Comparison of ENCODE assay signal across 27 cellular contexts in genomic region chr13:22789027-22789593, GRCh38.
DNase-seq lines count a peak whose midpoint lies in the region; ATAC-seq and TF ChIP-seq lines count a peak whose summit lies in the region.
"Had no signal": no experiment of that assay in that cellular context is flagged by ENCODE, and none has a peak within 500 bp of the region (broad histone marks: within the 10 kb centered on the region; RNA-seq: fewer than 3 reads in every experiment).

No MANE protein-coding gene starts in this region.

- H3K27me3 ChIP-seq in H9 (ENCODE audit: insufficient read depth, low read length), result no peaks in the 10 kb centered on the region; the same call in 1 of the 2 replicates
- H3K27me3 ChIP-seq in lower lobe of right lung (ENCODE audit: low read depth), result no peaks in the 10 kb centered on the region
- H3K27me3 ChIP-seq in smooth muscle cell (ENCODE audit: low read depth), result no peaks in the 10 kb centered on the region
- H3K27me3 ChIP-seq: BE2C, spleen had no signal

- H3K4me3 Mint-ChIP-seq in H9, result no peak overlapping the region
- H3K4me3 Mint-ChIP-seq: activated T-cell treated with anti-CD3 and anti-CD28 coated beads, Interleukin-2, amount 50 U/mL, for 72 hours; CD8-positive, alpha-beta T cell; stimulated activated naive CD8-positive, alpha-beta T cell treated with anti-CD3 and anti-CD28 coated beads, Interleukin-15, Interleukin-2, amounts not matched to agents 100 ng/mL and 50 ng/mL, for 24 hours had no signal

- H2AFZ ChIP-seq in H9 (ENCODE audit: low read length), result peak overlapping the region; percentile 10
- peak overlapping the region; percentile 22 for H2AFZ ChIP-seq in smooth muscle cell (ENCODE audit: low read depth)

- H3K23me2 ChIP-seq in H9 (ENCODE audit: insufficient read length, low read depth, low read length, poor library complexity, severe bottlenecking), result no peaks in the 10 kb centered on the region

- no peaks in the 10 kb centered on the region; a peak in 1 of 5 replicates for H3K9me3 Mint-ChIP-seq in H9
- H3K9me3 Mint-ChIP-seq: CD8-positive, alpha-beta T cell; stimulated activated naive CD8-positive, alpha-beta T cell treated with anti-CD3 and anti-CD28 coated beads, Interleukin-15, Interleukin-2, amounts not matched to agents 100 ng/mL and 50 ng/mL, for 24 hours had no signal

- H3K23ac ChIP-seq in H9 (ENCODE audit: insufficient read length, low read depth, low read length), result no peak overlapping the region

- intact Hi-C loops in lower lobe of right lung (cut with DNase I), result no loop called here

- H2BK120ac ChIP-seq in H9 (ENCODE audit: low read depth, low read length, poor library complexity, severe bottlenecking), result no peak overlapping the region

- no peak overlapping the region for H2BK5ac ChIP-seq in H9 (ENCODE audit: insufficient read length, low read length)

- H3K27ac ChIP-seq in H9 (ENCODE audit: insufficient read length, low read depth, low read length) (no peak overlapping the region), lower lobe of right lung (no peak overlapping the region), smooth muscle cell (ENCODE audit: low read depth) (peak overlapping the region; percentile 80), substantia nigra (ENCODE audit: low read depth, low read length, poor library complexity, severe bottlenecking) (no peak overlapping the region)
- H3K27ac ChIP-seq: gastrocnemius medialis, spleen, tibial artery had no signal

- no peak overlapping the region for H2BK12ac ChIP-seq in H9 (ENCODE audit: insufficient read length, low read depth, low read length)

- no peak overlapping the region; a peak in 1 of 7 replicates for H3K27ac Mint-ChIP-seq in H9
- H3K27ac Mint-ChIP-seq: activated T-cell treated with anti-CD3 and anti-CD28 coated beads, Interleukin-2, amount 50 U/mL, for 72 hours; CD8-positive, alpha-beta T cell; stimulated activated naive CD8-positive, alpha-beta T cell treated with anti-CD3 and anti-CD28 coated beads, Interleukin-15, Interleukin-2, amounts not matched to agents 100 ng/mL and 50 ng/mL, for 24 hours had no signal

- H3K4me1 ChIP-seq in H9 (ENCODE audit: insufficient read depth, low read length) (no peaks in the 10 kb centered on the region), lower lobe of right lung (no peaks in the 10 kb centered on the region), smooth muscle cell (ENCODE audit: low read depth) (peaks cover 4% of the 10 kb centered on the region)
- H3K4me1 ChIP-seq: BE2C, gastrocnemius medialis, spleen, tibial artery had no signal

- H3K4ac ChIP-seq in H9 (ENCODE audit: low read depth, low read length), result no peak overlapping the region

- DNase-seq in H9 (no peak), SW480 (ENCODE audit: low spot score) (peak; percentile 98), lower lobe of right lung (no peak), smooth muscle cell (lab: John Stamatoyannopoulos, UW; ENCODE audit: unreplicated experiment) (no peak), substantia nigra (lab: John Stamatoyannopoulos, UW) (no peak), superior temporal gyrus (ENCODE audit: extremely low spot score) (no peak), GM19238 (ENCODE audit: insufficient read length, low spot score) (no peak)
- DNase-seq: activated CD4-positive, alpha-beta T cell treated with anti-CD3 and anti-CD28 coated beads, Interleukin-2, amount 50 U/mL, for 48 hours; activated CD4-positive, CD25-positive, alpha-beta regulatory T cell; activated naive CD4-positive, alpha-beta T cell treated with Interleukin-2 at 50 U/mL for 16 hours; activated T-cell treated with anti-CD3 and anti-CD28 coated beads, Interleukin-2, amount 50 U/mL, for 72 hours; BE2C; CD8-positive, alpha-beta T cell; DMS 273 treated with DMSO at 0.1 percent for 48 hours; gastrocnemius medialis; mammary epithelial cell; NCI-H1048; NCI-H2107; NCI-H446 treated with DMSO at 0.1 percent for 48 hours; NCI-H774; posterior cingulate gyrus; right cardiac atrium; spleen; stimulated activated CD4-positive, alpha-beta T cell treated with anti-CD3 and anti-CD28 coated beads, Interleukin-2, amount 100 ng/mL, for 24 hours; tibial artery had no signal

- H2AK5ac ChIP-seq in H9 (ENCODE audit: insufficient read length, low read length), result no peak overlapping the region

- no peak overlapping the region for H3K14ac ChIP-seq in H9 (ENCODE audit: insufficient read depth, low read length)

- ATAC-seq in lower lobe of right lung (peak; percentile 38 to 83), HG02798 (IDR thresholded peaks at IDR 0.05; ENCODE audit: poor library complexity, unreplicated experiment) (no peak)
- ATAC-seq: activated T-cell treated with anti-CD3 and anti-CD28 coated beads, Interleukin-2, amount 50 U/mL, for 72 hours; CD8-positive, alpha-beta T cell; gastrocnemius medialis; right cardiac atrium had no signal

- H4K8ac ChIP-seq in H9 (replicated peaks; ENCODE audit: insufficient read length, low read depth, low read length), result no peak overlapping the region

- WGBS in H9 (ENCODE audit: extremely low coverage, insufficient read length, low lambda C conversion rate), result no CpG with 5 or more reads among the region's 9 CpGs
- 30% methylated on average over 9 of the region's 9 CpGs for WGBS in smooth muscle cell (ENCODE audit: low lambda C conversion rate)

- peaks cover 2% of the 10 kb centered on the region; the same call in 1 of the 2 replicates for H3K27me3 Mint-ChIP-seq in H9 (ENCODE audit: low read depth)

- H3K4me3 ChIP-seq in lower lobe of right lung, result no peak overlapping the region
- peak overlapping the region; percentile 2 for H3K4me3 ChIP-seq in smooth muscle cell
- H3K4me3 ChIP-seq: gastrocnemius medialis, spleen, tibial artery had no signal

- H3F3A ChIP-seq in smooth muscle cell (ENCODE audit: low read depth), result peaks cover 3% of the 10 kb centered on the region

- no peak overlapping the region for H4K91ac ChIP-seq in H9 (ENCODE audit: insufficient read length, low read depth, low read length)

- H3K9ac ChIP-seq in H9 (ENCODE audit: extremely low read depth, insufficient read length, low read length), result no peak overlapping the region
- no peak overlapping the region for H3K9ac ChIP-seq in smooth muscle cell (ENCODE audit: low read depth)

- H3K18ac ChIP-seq in H9 (ENCODE audit: insufficient read length, low read depth, low read length), result no peak overlapping the region

- no peak overlapping the region for H3T11ph ChIP-seq in H9 (ENCODE audit: low read length)

- H4K5ac ChIP-seq in H9 (ENCODE audit: insufficient read length, low read depth, low read length), result no peak overlapping the region

- H3K79me2 ChIP-seq in H9 (ENCODE audit: insufficient read depth, low read length) (no peaks in the 10 kb centered on the region), smooth muscle cell (ENCODE audit: low read depth) (no peaks in the 10 kb centered on the region)

- H3K36me3 ChIP-seq in lower lobe of right lung (no peaks in the 10 kb centered on the region), smooth muscle cell (ENCODE audit: low read depth) (no peaks in the 10 kb centered on the region)
- H3K36me3 ChIP-seq: BE2C, gastrocnemius medialis, spleen, tibial artery had no signal

- peaks cover 10% of the 10 kb centered on the region in 2 experiments for H3K4me1 Mint-ChIP-seq in H9

- no peaks in the 10 kb centered on the region for H3K9me3 ChIP-seq in H9 (ENCODE audit: control insufficient read depth, low read depth, low read length)
- H3K9me3 ChIP-seq in lower lobe of right lung, result no peaks in the 10 kb centered on the region
- H3K9me3 ChIP-seq in smooth muscle cell (replicated peaks; ENCODE audit: low read depth), result no peaks in the 10 kb centered on the region
- H3K9me3 ChIP-seq: BE2C, gastrocnemius medialis, spleen, tibial artery had no signal

- H2BK20ac ChIP-seq in H9 (ENCODE audit: low read depth, low read length, poor library complexity, severe bottlenecking), result no peak overlapping the region

- H2BK15ac ChIP-seq in H9 (ENCODE audit: low read depth, low read length), result no peak overlapping the region

- no peaks in the 10 kb centered on the region for H3K36me3 Mint-ChIP-seq in H9 (ENCODE audit: insufficient read depth in 1 of 3, low read depth in 3 of 3)
- H3K36me3 Mint-ChIP-seq: CD8-positive, alpha-beta T cell had no signal

- TF ChIP-seq CTCF in H9 (conservative IDR thresholded peaks at IDR 0.05), result no peak
- TF ChIP-seq CTCF in lower lobe of right lung (IDR thresholded peaks at IDR 0.05), result no peak
- no peak for TF ChIP-seq CTCF in smooth muscle cell (IDR thresholded peaks at IDR 0.05; ENCODE audit: borderline replicate concordance, insufficient read depth, poor library complexity, severe bottlenecking)

- H3K4me2 ChIP-seq in H9 (ENCODE audit: insufficient read depth, insufficient read length, low read length) (no peak overlapping the region), smooth muscle cell (peak overlapping the region; percentile 16)

- no peak overlapping the region for H3K56ac ChIP-seq in H9 (ENCODE audit: insufficient read length, low read depth, low read length)

- H3K79me1 ChIP-seq in H9 (ENCODE audit: insufficient read depth, low read depth, low read length, poor library complexity, severe bottlenecking), result no peaks in the 10 kb centered on the region

- H4K20me1 ChIP-seq in H9 (ENCODE audit: control insufficient read depth, insufficient read depth, insufficient read length) (no peaks in the 10 kb centered on the region), smooth muscle cell (ENCODE audit: low read depth) (no peaks in the 10 kb centered on the region)
